In the genomic region with DNA sequence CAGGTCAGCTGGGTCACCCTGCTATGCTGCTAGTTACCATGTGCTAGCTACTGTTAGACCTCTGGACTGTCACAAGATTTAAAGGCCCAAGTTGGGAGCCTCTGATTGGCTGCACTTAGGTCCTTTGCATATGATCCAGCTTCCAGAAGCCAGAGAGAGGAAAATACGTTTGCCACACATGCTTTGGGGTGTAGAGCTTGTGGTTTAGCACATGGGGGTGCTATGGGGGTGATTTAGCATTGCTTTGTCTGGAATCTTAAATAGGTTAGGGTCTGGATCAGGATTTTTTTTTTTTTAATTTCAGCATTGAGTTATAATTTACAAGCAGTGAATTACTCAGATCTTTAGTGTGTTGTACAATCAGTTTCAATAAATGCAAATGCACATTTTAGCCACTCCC, we compare ENCODE assay signal across 27 cellular contexts.
"Had no signal": no experiment of that assay in that cellular context is flagged by ENCODE, and none has a peak within 500 bp of the region (broad histone marks: within the 10 kb centered on the region; RNA-seq: fewer than 3 reads in every experiment).

No MANE protein-coding gene starts in this region.

- H3K4me1 Mint-ChIP-seq: activated CD4-positive, alpha-beta memory T cell treated with anti-CD3 and anti-CD28 coated beads, Interleukin-2, amount 10 ng/mL, durations not matched to agents 7 days and 5 days; activated CD4-positive, alpha-beta T cell treated with anti-CD3 and anti-CD28 coated beads, Interleukin-2, amount 10 ng/mL, durations not matched to agents 7 days and 5 days; activated T-helper 17 cell treated with anti-CD3 and anti-CD28 coated beads, Interleukin-2, amount 50 U/mL, for 72 hours; central memory CD8-positive, alpha-beta T cell had no signal

- H3K36me3 ChIP-seq: brain microvascular endothelial cell, esophagus squamous epithelium, gastroesophageal sphincter had no signal

- H3K4me3 Mint-ChIP-seq: activated CD4-positive, alpha-beta memory T cell treated with anti-CD3 and anti-CD28 coated beads, Interleukin-2, amount 10 ng/mL, durations not matched to agents 7 days and 5 days; activated CD4-positive, alpha-beta T cell treated with anti-CD3 and anti-CD28 coated beads, Interleukin-2, amount 10 ng/mL, durations not matched to agents 7 days and 5 days; activated naive CD8-positive, alpha-beta T cell; activated T-cell treated with anti-CD3 and anti-CD28 coated beads, Interleukin-2, amount 50 U/mL, for 4 hours; activated T-helper 17 cell treated with anti-CD3 and anti-CD28 coated beads, Interleukin-2, amount 50 U/mL, for 72 hours; central memory CD8-positive, alpha-beta T cell; effector memory CD8-positive, alpha-beta T cell had no signal

- DNase-seq: activated CD4-positive, alpha-beta memory T cell treated with anti-CD3 and anti-CD28 coated beads, Interleukin-2, amount 10 ng/mL, durations not matched to agents 7 days and 5 days; activated CD4-positive, alpha-beta T cell treated with anti-CD3 and anti-CD28 coated beads for 1 hour; activated CD4-positive, alpha-beta T cell treated with anti-CD3 and anti-CD28 coated beads for 4 hours; activated CD4-positive, alpha-beta T cell treated with anti-CD3 and anti-CD28 coated beads, Interleukin-2, amount 10 ng/mL, durations not matched to agents 7 days and 5 days; activated CD4-positive, alpha-beta T cell treated with anti-CD3 and anti-CD28 coated beads, Interleukin-2, amount 50 U/mL, for 4 hours; activated effector memory CD4-positive, alpha-beta T cell treated with Interleukin-2 at 50 U/mL for 16 hours; activated gamma-delta T cell treated with Interleukin-2 at 50 U/mL for 16 hours; activated naive CD4-positive, alpha-beta T cell treated with anti-CD3 and anti-CD28 coated beads, Interleukin-2, amount 50 U/mL, for 16 hours; activated naive CD4-positive, alpha-beta T cell treated with Interleukin-2 at 50 U/mL for 16 hours; activated T-cell treated with anti-CD3 and anti-CD28 coated beads, Interleukin-2, amount 50 U/mL, for 4 hours; amniotic stem cell; anterior cingulate cortex; brain microvascular endothelial cell; cortex of kidney; dermis blood vessel endothelial cell; effector CD4-positive, alpha-beta T cell; effector memory CD8-positive, alpha-beta T cell; esophagus squamous epithelium; foreskin melanocyte; T-helper 2 cell had no signal

- H3K4me3 ChIP-seq: esophagus squamous epithelium, gastroesophageal sphincter had no signal

- H3K27ac ChIP-seq: brain microvascular endothelial cell, esophagus squamous epithelium, gastroesophageal sphincter had no signal

- H3K4me1 ChIP-seq: esophagus squamous epithelium, gastroesophageal sphincter had no signal

- H3K27ac Mint-ChIP-seq: activated CD4-positive, alpha-beta memory T cell treated with anti-CD3 and anti-CD28 coated beads, Interleukin-2, amount 10 ng/mL, durations not matched to agents 7 days and 5 days; activated CD4-positive, alpha-beta T cell treated with anti-CD3 and anti-CD28 coated beads, Interleukin-2, amount 10 ng/mL, durations not matched to agents 7 days and 5 days; activated naive CD8-positive, alpha-beta T cell; activated T-helper 17 cell treated with anti-CD3 and anti-CD28 coated beads, Interleukin-2, amount 50 U/mL, for 72 hours; effector memory CD8-positive, alpha-beta T cell had no signal

- FAIRE-seq: astrocyte, bronchial epithelial cell, colon had no signal

- H3K36me3 Mint-ChIP-seq: activated naive CD8-positive, alpha-beta T cell had no signal

- H3K9me3 Mint-ChIP-seq: activated CD4-positive, alpha-beta memory T cell treated with anti-CD3 and anti-CD28 coated beads, Interleukin-2, amount 10 ng/mL, durations not matched to agents 7 days and 5 days; activated T-helper 17 cell treated with anti-CD3 and anti-CD28 coated beads, Interleukin-2, amount 50 U/mL, for 72 hours had no signal

- H3K27me3 Mint-ChIP-seq: activated CD4-positive, alpha-beta memory T cell treated with anti-CD3 and anti-CD28 coated beads, Interleukin-2, amount 10 ng/mL, durations not matched to agents 7 days and 5 days; central memory CD8-positive, alpha-beta T cell; effector memory CD8-positive, alpha-beta T cell had no signal

- ATAC-seq: activated T-cell treated with anti-CD3 and anti-CD28 coated beads, Interleukin-2, amount 50 U/mL, for 4 hours; activated T-helper 17 cell treated with anti-CD3 and anti-CD28 coated beads, Interleukin-2, amount 50 U/mL, for 72 hours; effector memory CD8-positive, alpha-beta T cell; gastroesophageal sphincter had no signal

- H3K27me3 ChIP-seq: brain microvascular endothelial cell, esophagus squamous epithelium, gastroesophageal sphincter had no signal
